20 cellular contexts compared by ENCODE assay signal in genomic region chr1:31690921-31691320, GRCh38. TPM values are rescaled to one million over a fixed set of nuclear protein-coding genes. Genes with fewer than 3 reads are reported as not detected.
DNase-seq lines count a peak whose midpoint lies in the region; ATAC-seq, FAIRE-seq and TF ChIP-seq lines count a peak whose summit lies in the region.
"Had no signal": no experiment of that assay in that cellular context is flagged by ENCODE, and none has a peak within 500 bp of the region (broad histone marks: within the 10 kb centered on the region; RNA-seq: fewer than 3 reads in every experiment).

No MANE protein-coding gene starts in this region.

- H4K20me1 ChIP-seq in K562 (replicated peaks; ENCODE audit: control insufficient read depth, insufficient read depth, low read length) (peaks cover 47% of the 10 kb centered on the region; the same call in 1 of the 2 replicates), osteoblast (ENCODE audit: insufficient read depth, low read length) (peaks cover 9% of the 10 kb centered on the region)
- H4K20me1 ChIP-seq: BLaER1 treated with 17β-estradiol and CSF1 and Interleukin-3, amounts not matched to agents 10 nM and 100 nM had no signal

- no TSS peak for BruUV-seq in K562 (replicated peaks; lab: Mats Ljungman, UMichigan)

- no peak for TF ChIP-seq RAD21 in K562 (CRISPR knock-in tag; conservative IDR thresholded peaks at IDR 0.05 in 1 of 2, IDR thresholded peaks at IDR 0.05 in 1 of 2)

- DNase-seq in NT2/D1 (ENCODE audit: low read depth, low spot score) = no peak
- DNase-seq in K562 (ENCODE audit: extremely low read depth in 1 of 4, low spot score in 3 of 4) = no peak
- DNase-seq in osteoblast (ENCODE audit: insufficient read length, low spot score, missing footprints) = no peak
- DNase-seq in NCI-H69 (lab: John Stamatoyannopoulos, UW) = no peak
- DNase-seq in NCI-H1694 (lab: John Stamatoyannopoulos, UW) = no peak
- no peak for DNase-seq in stimulated activated naive CD8-positive, alpha-beta T cell treated with anti-CD3 and anti-CD28 coated beads, Interleukin-15, Interleukin-2, amounts not matched to agents 100 U/mL and 50 U/mL, for 24 hours
- DNase-seq: CD8-positive, alpha-beta T cell; DND-41; Kasumi-1; NCI-H1930; NCI-H226; NCI-H510A treated with DMSO at 0.1 percent for 48 hours; NCI-H774; NK-92 treated with Interleukin-12 subunit alpha and Interleukin-12 subunit beta, amount 100 ng/mL, for 24 hours; Right ventricle myocardium superior had no signal

- FAIRE-seq in K562 (lab: Jason Lieb, UNC) = no peak
- FAIRE-seq: GM12878, H54, RCC 7860 had no signal

- CTCF ChIA-PET in K562 (lab: Yijun Ruan, JAX; ENCODE audit: low intra/inter-chr PET ratio) = interaction anchor here (0.5 kb wide), 1 partner anchor 47 kb away, joined by 3 read pairs; no protein-coding TSS in a partner anchor

- H3K9me3 ChIP-seq in NT2/D1 (ENCODE audit: insufficient read depth, low read length) (no peaks in the 10 kb centered on the region), K562 (replicated peaks; ENCODE audit: control insufficient read depth, insufficient read depth, low read depth, low read length) (no peaks in the 10 kb centered on the region), osteoblast (ENCODE audit: low read depth, low read length) (no peaks in the 10 kb centered on the region)
- H3K9me3 ChIP-seq: BLaER1 treated with 17β-estradiol and CSF1 and Interleukin-3, amounts not matched to agents 10 nM and 100 nM had no signal

- H3K9me1 ChIP-seq in K562 (ENCODE audit: control insufficient read depth, insufficient read depth, low read length) = no peaks in the 10 kb centered on the region

- H2AFZ ChIP-seq in ACC112 (ENCODE audit: low read length, unreplicated experiment) (no peak overlapping the region), K562 (ENCODE audit: low read depth, low read length) (no peak overlapping the region), osteoblast (ENCODE audit: low read length) (no peak overlapping the region)

- in situ Hi-C loops in K562 (cut with MboI) = no loop called here

- TF ChIP-seq EP300 in K562 (IDR thresholded peaks at IDR 0.05; ENCODE audit: low read length) = no peak

- peaks cover 3% of the 10 kb centered on the region; the same call in 1 of the 2 replicates for H3K36me3 ChIP-seq in ACC112 (ENCODE audit: insufficient read depth, low read length)
- no peaks in the 10 kb centered on the region for H3K36me3 ChIP-seq in NT2/D1 (ENCODE audit: insufficient read depth, insufficient read length, low read length)
- no peaks in the 10 kb centered on the region for H3K36me3 ChIP-seq in K562 (ENCODE audit: control insufficient read depth, insufficient read depth, low read length)
- peaks cover 88% of the 10 kb centered on the region for H3K36me3 ChIP-seq in osteoblast (ENCODE audit: insufficient read depth, low read length)
- H3K36me3 ChIP-seq: BLaER1 treated with 17β-estradiol and CSF1 and Interleukin-3, amounts not matched to agents 10 nM and 100 nM had no signal

- TF ChIP-seq POLR2A in K562 (conservative IDR thresholded peaks at IDR 0.05) = no peak

- no peak overlapping the region for H3K4me3 ChIP-seq in ACC112 (ENCODE audit: low read depth, low read length)
- no peak overlapping the region for H3K4me3 ChIP-seq in NT2/D1 (ENCODE audit: insufficient read length, low read depth)
- no peak overlapping the region for H3K4me3 ChIP-seq in K562
- H3K4me3 ChIP-seq in osteoblast (ENCODE audit: insufficient read depth, low read length) = no peak overlapping the region
- H3K4me3 ChIP-seq: BLaER1 treated with 17β-estradiol and CSF1 and Interleukin-3, amounts not matched to agents 10 nM and 100 nM; GM12878 had no signal

- H3K9ac ChIP-seq in NT2/D1 (ENCODE audit: insufficient read length, low read depth) (peak overlapping the region; percentile 21), K562 (ENCODE audit: insufficient read depth in 1 of 2, low read depth in 2 of 2, low read length in 2 of 2) (no peak overlapping the region)
- H3K9ac ChIP-seq: BLaER1 treated with 17β-estradiol and CSF1 and Interleukin-3, amounts not matched to agents 10 nM and 100 nM had no signal

- 3% methylated on average over 10 of the region's 10 CpGs for WGBS in K562 (ENCODE audit: insufficient coverage, low coverage, missing lambda C conversion rate)

- peak overlapping the region; percentile 74 for H3K27ac ChIP-seq in ACC112 (ENCODE audit: low read depth, low read length)
- no peak overlapping the region for H3K27ac ChIP-seq in K562 (ENCODE audit: extremely low read depth, low read depth, low read length)
- H3K27ac ChIP-seq in osteoblast (ENCODE audit: low read depth, low read length) = peak overlapping the region; percentile 71
- H3K27ac ChIP-seq: BLaER1 treated with 17β-estradiol and CSF1 and Interleukin-3, amounts not matched to agents 10 nM and 100 nM had no signal

- H3K79me2 ChIP-seq in ACC112 (ENCODE audit: control insufficient read depth, insufficient read depth, low read length, unreplicated experiment) (no peaks in the 10 kb centered on the region), K562 (ENCODE audit: control insufficient read depth, insufficient read depth, low read length) (no peaks in the 10 kb centered on the region), osteoblast (ENCODE audit: insufficient read depth, low read length) (peaks cover 2% of the 10 kb centered on the region)

- POLR2A ChIA-PET in K562 (lab: Yijun Ruan, JAX) = interaction anchor here (0.6 to 0.9 kb wide), 3 partner anchors 11 to 53 kb away, joined by 4 to 5 read pairs (median 4); no protein-coding TSS in a partner anchor

- peak; percentile 25; the same call in 1 of the 3 replicates for ATAC-seq in K562
- ATAC-seq in stimulated activated naive CD8-positive, alpha-beta T cell treated with anti-CD3 and anti-CD28 coated beads, Interleukin-15, Interleukin-2, amounts not matched to agents 100 U/mL and 50 U/mL, for 24 hours = no peak
- ATAC-seq: CD8-positive, alpha-beta T cell; GM12878 had no signal

- intact Hi-C loops in K562 (cut with micrococcal nuclease) = no loop called here

- H3K27me3 ChIP-seq in ACC112 (ENCODE audit: insufficient read depth, low read length) = no peaks in the 10 kb centered on the region
- no peaks in the 10 kb centered on the region for H3K27me3 ChIP-seq in NT2/D1 (ENCODE audit: insufficient read depth, insufficient read length)
- H3K27me3 ChIP-seq in K562 (ENCODE audit: control insufficient read depth in 2 of 2, insufficient read depth in 2 of 2, low read length in 2 of 2) = peaks cover 16 to 53% of the 10 kb centered on the region in 2 experiments; a peak in 4 of 5 replicates
- H3K27me3 ChIP-seq in osteoblast (ENCODE audit: insufficient read depth, low read length) = no peaks in the 10 kb centered on the region
- H3K27me3 ChIP-seq: BLaER1 treated with 17β-estradiol and CSF1 and Interleukin-3, amounts not matched to agents 10 nM and 100 nM had no signal

- H3K4me2 ChIP-seq in K562 (ENCODE audit: insufficient read depth, low read length) = no peak overlapping the region
- no peak overlapping the region for H3K4me2 ChIP-seq in osteoblast (ENCODE audit: insufficient read depth, low read length)

- peaks cover 25% of the 10 kb centered on the region for H3K4me1 ChIP-seq in ACC112 (ENCODE audit: control insufficient read depth, insufficient read depth, low read length, unreplicated experiment)
- peaks cover 30% of the 10 kb centered on the region for H3K4me1 ChIP-seq in NT2/D1 (ENCODE audit: insufficient read depth, insufficient read length)
- peaks cover 0 to 6% of the 10 kb centered on the region in 2 experiments; a peak in 1 of 5 replicates for H3K4me1 ChIP-seq in K562 (replicated peaks in 1 of 2; ENCODE audit: control insufficient read depth in 2 of 2, insufficient read depth in 2 of 2, low read length in 2 of 2)
- peaks cover 17% of the 10 kb centered on the region for H3K4me1 ChIP-seq in osteoblast (ENCODE audit: insufficient read depth, low read length)

- TF ChIP-seq CTCF in K562 (IDR thresholded peaks at IDR 0.05 in 2 of 3, conservative IDR thresholded peaks at IDR 0.05 in 1 of 3; ENCODE audit: insufficient read depth in 2 of 3, low read depth in 1 of 3, low read length in 3 of 3) = no peak
- no peak for TF ChIP-seq CTCF in osteoblast (IDR thresholded peaks at IDR 0.05; ENCODE audit: extremely low read depth, low read depth, low read length)

RNA-seq across cellular contexts. Expression of gene COL16A1, which starts 12.9 kb away (rescaled TPM):
- 0.44 TPM in 1 of 2 replicates, not detected in the other for total RNA-seq in K562 (2011; cell fraction: chromatin; rRNA removed; ENCODE audit: low replicate concordance)
- 0.13 and 0.17 TPM in 2 replicates for total RNA-seq in K562 (2011; cell fraction: nucleolus; rRNA removed)
- not detected in 2 replicates for total RNA-seq in K562 (2011; cell fraction: nucleoplasm; rRNA removed)
- 0.04 TPM in 1 of 2 replicates, not detected in the other for total RNA-seq in K562 (2014; rRNA removed)
- total RNA-seq in K562 (2014; rRNA removed; fragmentation: Illumina TruSeq; extraction: Trizol) = not detected in 2 replicates
- 0.08 TPM in 1 of 2 replicates, not detected in the other for total RNA-seq in K562 (2015; rRNA removed; fragmentation: Illumina TruSeq; extraction: Trizol)
- total RNA-seq in K562 (2021) = 0.54 and 0.60 TPM in 2 replicates
- polyA plus RNA-seq in K562 (2011; rRNA removed) = 0.11 TPM in 1 of 2 replicates, not detected in the other
- polyA plus RNA-seq in K562 (2011; cell fraction: cytosol; rRNA removed) = not detected in 2 replicates
- polyA plus RNA-seq in K562 (2011; cell fraction: nucleus; rRNA removed) = 0.31 and 0.36 TPM in 2 replicates
- 0.37 TPM in 1 of 2 replicates, not detected in the other for polyA plus RNA-seq in K562 (2012)
- polyA plus RNA-seq in K562 (2014; fragmentation: Illumina TruSeq; extraction: Trizol) = not detected in 2 replicates
- not detected for polyA plus RNA-seq in K562 (2014; fragmentation: Nextera tagmentation; extraction: Ambion mirVana)
- 0.11 TPM in 1 of 2 replicates, not detected in the other for polyA plus RNA-seq in K562 (2014; rRNA removed)
- polyA minus RNA-seq in K562 (2011; rRNA and poly(A)+ RNA removed) = not detected in 2 replicates
- polyA minus RNA-seq in K562 (2011; cell fraction: cytosol; rRNA and poly(A)+ RNA removed) = not detected in 2 replicates
- not detected in 2 replicates for polyA minus RNA-seq in K562 (2011; cell fraction: nucleus; rRNA and poly(A)+ RNA removed)
- total RNA-seq in osteoblast = 158 and 197 TPM in 2 replicates

RNA-seq across cellular contexts. Expression of gene PEF1, which starts 46.2 kb away (rescaled TPM):
- total RNA-seq in K562 (2011; cell fraction: chromatin; rRNA removed; ENCODE audit: low replicate concordance) = 15.8 and 31.8 TPM in 2 replicates
- 33.0 and 33.2 TPM in 2 replicates for total RNA-seq in K562 (2011; cell fraction: nucleolus; rRNA removed)
- total RNA-seq in K562 (2011; cell fraction: nucleoplasm; rRNA removed) = 32.8 and 35.6 TPM in 2 replicates
- total RNA-seq in K562 (2014; rRNA removed) (76.6 and 87.6 TPM in 2 replicates), K562 (2014; rRNA removed; fragmentation: Illumina TruSeq; extraction: Trizol) (39.4 and 46.0 TPM in 2 replicates), K562 (2015; rRNA removed; fragmentation: Illumina TruSeq; extraction: Trizol) (48.8 and 49.1 TPM in 2 replicates), K562 (2021) (61.0 and 61.9 TPM in 2 replicates), osteoblast (75.7 and 86.5 TPM in 2 replicates)
- polyA plus RNA-seq in K562 (2011; rRNA removed) (73.7 and 104 TPM in 2 replicates), K562 (2014; fragmentation: Illumina TruSeq; extraction: Trizol) (95.5 and 97.8 TPM in 2 replicates), K562 (2014; fragmentation: Nextera tagmentation; extraction: Ambion mirVana) (10 to 100 TPM; 26.3 to 33.0 TPM), K562 (2014; rRNA removed) (78.2 and 82.5 TPM in 2 replicates)
- polyA plus RNA-seq in K562 (2011; cell fraction: cytosol; rRNA removed) = 124 and 143 TPM in 2 replicates
- 54.6 and 59.0 TPM in 2 replicates for polyA plus RNA-seq in K562 (2011; cell fraction: nucleus; rRNA removed)
- polyA plus RNA-seq in K562 (2012) = 51.6 and 78.2 TPM in 2 replicates
- 64.1 and 71.1 TPM in 2 replicates for polyA minus RNA-seq in K562 (2011; rRNA and poly(A)+ RNA removed)
- 46.2 and 46.7 TPM in 2 replicates for polyA minus RNA-seq in K562 (2011; cell fraction: cytosol; rRNA and poly(A)+ RNA removed)
- polyA minus RNA-seq in K562 (2011; cell fraction: nucleus; rRNA and poly(A)+ RNA removed) = 14.0 and 23.8 TPM in 2 replicates

Comparison
In these comparisons a context has a peak if more than half of its experiments do, and no peak if none do; other contexts are left out.
1. RNA of gene COL16A1, which starts 12.9 kb away (total RNA-seq): 158 to 197 TPM in osteoblast; 0.04 to 0.60 TPM in K562; every median in the first group is over 10 times any median in the second.